20 cellular contexts compared by ENCODE assay signal in genomic region chr4:141390527-141391046, GRCh38.
"Had no signal": no experiment of that assay in that cellular context is flagged by ENCODE, and none has a peak within 500 bp of the region (broad histone marks: within the 10 kb centered on the region; RNA-seq: fewer than 3 reads in every experiment).

No MANE protein-coding gene starts in this region.

- DNase-seq: activated CD4-positive, alpha-beta memory T cell treated with anti-CD3 and anti-CD28 coated beads, Interleukin-2, amount 10 ng/mL, durations not matched to agents 7 days and 5 days; activated CD4-positive, alpha-beta T cell treated with anti-CD3 and anti-CD28 coated beads for 48 hours; activated CD4-positive, CD25-positive, alpha-beta regulatory T cell; activated CD8-positive, alpha-beta memory T cell treated with anti-CD3 and anti-CD28 coated beads, Interleukin-2, amount 10 ng/mL, durations not matched to agents 7 days and 5 days; activated naive CD4-positive, alpha-beta T cell treated with Interleukin-2 at 50 U/mL for 16 hours; erythroblast; gastrocnemius medialis; heart left ventricle; left ventricle myocardium inferior; mesenchymal stem cell; mucosa of descending colon; naive B cell; stimulated activated CD4-positive, alpha-beta T cell treated with anti-CD3 and anti-CD28 coated beads, Interleukin-12 subunit alpha, Interleukin-12 subunit beta, amount 100 ng/mL, for 4 hours; stimulated activated CD4-positive, alpha-beta T cell treated with anti-CD3 and anti-CD28 coated beads, Interleukin-1b, Interleukin-23, amount 100 ng/mL, for 48 hours; stimulated activated CD8-positive, alpha-beta memory T cell treated with anti-CD3 and anti-CD28 coated beads, Interleukin-4, amount 100 ng/mL, for 48 hours; stimulated activated naive CD4-positive, alpha-beta T cell; T1000; thyroid gland had no signal

- H3K27me3 ChIP-seq: ascending aorta, gastrocnemius medialis, heart left ventricle, thyroid gland had no signal

- H3K4me1 ChIP-seq: ascending aorta, gastrocnemius medialis, heart left ventricle, left ventricle myocardium inferior had no signal

- H3K36me3 ChIP-seq: ascending aorta, gastrocnemius medialis, heart left ventricle, left ventricle myocardium inferior, thyroid gland had no signal

- H3K9me3 ChIP-seq: ascending aorta, gastrocnemius medialis, heart left ventricle, left ventricle myocardium inferior, mucosa of descending colon, thyroid gland had no signal

- H3K4me3 ChIP-seq: ascending aorta, coronary artery, gastrocnemius medialis, heart left ventricle, left ventricle myocardium inferior, mucosa of descending colon, thyroid gland had no signal

- H3K27ac ChIP-seq: ascending aorta, coronary artery, gastrocnemius medialis, heart left ventricle, left ventricle myocardium inferior, thyroid gland had no signal

- ATAC-seq: activated CD8-positive, alpha-beta memory T cell treated with anti-CD3 and anti-CD28 coated beads, Interleukin-2, amount 10 ng/mL, durations not matched to agents 7 days and 5 days; gastrocnemius medialis; heart left ventricle; mucosa of descending colon had no signal
